Comparison of ENCODE assay signal across 8 cellular contexts in the genomic region with DNA sequence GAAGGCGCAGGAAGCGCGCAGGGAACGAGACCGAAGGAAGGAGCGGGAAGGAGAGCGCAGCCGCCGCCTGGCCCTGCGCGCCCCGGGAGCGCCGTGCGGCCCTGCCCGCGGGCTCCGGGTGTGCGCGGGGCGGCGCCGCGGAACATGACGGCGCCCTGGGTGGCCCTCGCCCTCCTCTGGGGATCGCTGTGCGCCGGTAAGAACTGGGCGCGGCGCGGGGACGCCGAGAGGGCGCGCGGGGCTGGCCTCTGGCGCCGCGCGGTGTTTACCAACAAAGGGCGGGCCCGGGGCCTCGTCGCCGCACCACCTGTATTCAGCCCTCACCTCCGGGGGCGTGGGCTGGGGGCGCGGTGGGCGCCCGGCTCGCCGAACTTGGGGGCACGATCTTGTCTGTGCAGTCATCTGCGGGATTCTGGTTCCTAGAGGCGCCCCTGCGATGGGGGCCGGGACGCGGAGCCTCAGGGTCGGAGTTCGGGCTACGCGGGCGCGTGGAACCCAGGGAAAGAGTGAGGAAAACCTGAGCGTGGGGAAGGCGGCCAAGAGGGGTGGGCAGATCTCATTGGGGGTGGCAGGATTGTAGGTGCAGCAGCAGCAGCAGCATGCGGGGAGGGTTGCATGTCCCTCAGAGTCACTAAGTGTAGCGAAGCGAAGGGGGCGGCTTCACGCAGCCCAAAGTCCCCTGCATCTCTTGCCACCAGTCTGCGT. TPM values are rescaled to one million over a fixed set of nuclear protein-coding genes. Genes with fewer than 3 reads are reported as not detected.
DNase-seq lines count a peak whose midpoint lies in the region; ATAC-seq and TF ChIP-seq lines count a peak whose summit lies in the region.

No MANE protein-coding gene starts in this region.

- DNase-seq in NCI-H1105 treated with DMSO at 0.1 percent for 48 hours (lab: John Stamatoyannopoulos, UW) (peak; percentile 17), NCI-H1105 (lab: John Stamatoyannopoulos, UW) (no peak), H9 (no peak), NCI-H345 (lab: John Stamatoyannopoulos, UW) (peak; percentile 42), left ventricle myocardium superior (peak; percentile 67), psoas muscle (peak; percentile 39 to 70)
- DNase-seq in activated naive CD8-positive, alpha-beta T cell treated with anti-CD3 and anti-CD28 coated beads, Interleukin-2, amount 10 ng/mL, durations not matched to agents 7 days and 5 days, result peak; percentile 67

- H4K5ac ChIP-seq in H9 (ENCODE audit: insufficient read length, low read depth, low read length), result peak overlapping the region; percentile 47

- WGBS in H9 (ENCODE audit: extremely low coverage, insufficient read length, low lambda C conversion rate), result no CpG with 5 or more reads among the region's 77 CpGs
- 0 to 1% (median 0%) methylated on average over 21 to 77 of the region's 77 CpGs for WGBS in psoas muscle, 3 donors

- no peak overlapping the region for H2AFZ ChIP-seq in H9 (ENCODE audit: low read length)

- H3K4me3 ChIP-seq in psoas muscle, result peak overlapping the region; percentile 95

- peak overlapping the region; percentile 5 for H3K4ac ChIP-seq in H9 (ENCODE audit: low read depth, low read length)

- no peak overlapping the region for H2BK20ac ChIP-seq in H9 (ENCODE audit: low read depth, low read length, poor library complexity, severe bottlenecking)

- no peaks in the 10 kb centered on the region for H3K36me3 ChIP-seq in psoas muscle (ENCODE audit: insufficient read depth in 1 of 2, low read depth in 1 of 2)

- H3K4me3 Mint-ChIP-seq in H9, result peak overlapping the region; percentile 97 to 100
- H3K4me3 Mint-ChIP-seq in activated naive CD8-positive, alpha-beta T cell treated with anti-CD3 and anti-CD28 coated beads, Interleukin-2, amount 10 ng/mL, durations not matched to agents 7 days and 5 days, result peak overlapping the region; percentile 98

- no peak overlapping the region for H2BK12ac ChIP-seq in H9 (ENCODE audit: insufficient read length, low read depth, low read length)

- H3K23me2 ChIP-seq in H9 (ENCODE audit: insufficient read length, low read depth, low read length, poor library complexity, severe bottlenecking), result peaks cover 11% of the 10 kb centered on the region

- peaks cover 37 to 44% of the 10 kb centered on the region in 2 experiments for H3K4me1 Mint-ChIP-seq in H9
- peaks cover 9% of the 10 kb centered on the region for H3K4me1 Mint-ChIP-seq in activated naive CD8-positive, alpha-beta T cell treated with anti-CD3 and anti-CD28 coated beads, Interleukin-2, amount 10 ng/mL, durations not matched to agents 7 days and 5 days

- H3K79me2 ChIP-seq in H9 (ENCODE audit: insufficient read depth, low read length), result peaks cover 33% of the 10 kb centered on the region; the same call in 1 of the 2 replicates

- peak overlapping the region; percentile 84 for H3K4me2 ChIP-seq in H9 (ENCODE audit: insufficient read depth, insufficient read length, low read length)

- H3T11ph ChIP-seq in H9 (ENCODE audit: low read length), result no peak overlapping the region

- peaks cover 9% of the 10 kb centered on the region for H3K27me3 Mint-ChIP-seq in H9 (ENCODE audit: low read depth)
- H3K27me3 Mint-ChIP-seq in activated naive CD8-positive, alpha-beta T cell treated with anti-CD3 and anti-CD28 coated beads, Interleukin-2, amount 10 ng/mL, durations not matched to agents 7 days and 5 days, result peaks cover 5% of the 10 kb centered on the region

- no peaks in the 10 kb centered on the region for H3K27me3 ChIP-seq in H9 (ENCODE audit: insufficient read depth, low read length)
- H3K27me3 ChIP-seq in psoas muscle (ENCODE audit: insufficient read depth in 3 of 3, low read length in 2 of 3), result no peaks in the 10 kb centered on the region

- H3K27ac ChIP-seq in H9 (ENCODE audit: insufficient read length, low read depth, low read length) (no peak overlapping the region), psoas muscle (peak overlapping the region; percentile 96)

- H2BK15ac ChIP-seq in H9 (ENCODE audit: low read depth, low read length), result no peak overlapping the region

- no peak overlapping the region for H3K56ac ChIP-seq in H9 (ENCODE audit: insufficient read length, low read depth, low read length)

- no peak overlapping the region for H2BK5ac ChIP-seq in H9 (ENCODE audit: insufficient read length, low read length)

- H3K9me3 ChIP-seq in H9 (ENCODE audit: control insufficient read depth, low read depth, low read length), result no peaks in the 10 kb centered on the region
- no peaks in the 10 kb centered on the region for H3K9me3 ChIP-seq in psoas muscle

- peak overlapping the region; percentile 85 for H3K9ac ChIP-seq in H9 (ENCODE audit: extremely low read depth, insufficient read length, low read length)

- H3K14ac ChIP-seq in H9 (ENCODE audit: insufficient read depth, low read length), result peak overlapping the region; percentile 82

- peaks cover 4 to 7% (median 6%) of the 10 kb centered on the region in 3 experiments; a peak in 6 of 7 replicates for H3K36me3 Mint-ChIP-seq in H9 (ENCODE audit: insufficient read depth in 1 of 3, low read depth in 3 of 3)
- H3K36me3 Mint-ChIP-seq in activated naive CD8-positive, alpha-beta T cell treated with anti-CD3 and anti-CD28 coated beads, Interleukin-2, amount 10 ng/mL, durations not matched to agents 7 days and 5 days, result peaks cover 1% of the 10 kb centered on the region

- no peak overlapping the region for H2AK5ac ChIP-seq in H9 (ENCODE audit: insufficient read length, low read length)

- peaks cover 2% of the 10 kb centered on the region for H4K20me1 ChIP-seq in H9 (ENCODE audit: control insufficient read depth, insufficient read depth, insufficient read length)

- ATAC-seq in activated naive CD8-positive, alpha-beta T cell treated with anti-CD3 and anti-CD28 coated beads, Interleukin-2, amount 10 ng/mL, durations not matched to agents 7 days and 5 days (ENCODE audit: low read depth), result peak; percentile 70
- ATAC-seq in left ventricle myocardium superior (peak; percentile 49), psoas muscle (peak; percentile 15 to 64 (median 41)), GM18870 (IDR thresholded peaks at IDR 0.05; ENCODE audit: unreplicated experiment) (no peak)

- peaks cover 3% of the 10 kb centered on the region for H3K79me1 ChIP-seq in H9 (ENCODE audit: insufficient read depth, low read depth, low read length, poor library complexity, severe bottlenecking)

- H3K27ac Mint-ChIP-seq in H9, result peak overlapping the region; percentile 98 to 100 (median 99)
- H3K27ac Mint-ChIP-seq in activated naive CD8-positive, alpha-beta T cell treated with anti-CD3 and anti-CD28 coated beads, Interleukin-2, amount 10 ng/mL, durations not matched to agents 7 days and 5 days, result peak overlapping the region; percentile 88

- peaks cover 5% of the 10 kb centered on the region in 2 experiments; a peak in 4 of 5 replicates for H3K9me3 Mint-ChIP-seq in H9
- peaks cover 11% of the 10 kb centered on the region for H3K9me3 Mint-ChIP-seq in activated naive CD8-positive, alpha-beta T cell treated with anti-CD3 and anti-CD28 coated beads, Interleukin-2, amount 10 ng/mL, durations not matched to agents 7 days and 5 days

- intact Hi-C loops in left ventricle myocardium superior (cut with micrococcal nuclease) (no loop called here), psoas muscle (cut with DNase I) (loop anchor here in 1 of 2 donors (10.0 kb wide), 1 partner anchor 320 kb away; a partner anchor contains a TSS)

- POLR2A ChIA-PET in activated naive CD8-positive, alpha-beta T cell treated with anti-CD3 and anti-CD28 coated beads, Interleukin-2, amount 10 ng/mL, durations not matched to agents 7 days and 5 days (lab: Charles Lee), result interaction anchor here (1.5 to 2.3 kb wide), 2 partner anchors 108 to 289 kb away, joined by 8 to 9 read pairs; a partner anchor contains a TSS

- H4K91ac ChIP-seq in H9 (ENCODE audit: insufficient read length, low read depth, low read length), result peak overlapping the region; percentile 73

- TF ChIP-seq CTCF in H9 (conservative IDR thresholded peaks at IDR 0.05) (no peak), psoas muscle (IDR thresholded peaks at IDR 0.05) (no peak)

- no peak overlapping the region for H2BK120ac ChIP-seq in H9 (ENCODE audit: low read depth, low read length, poor library complexity, severe bottlenecking)

- H3K18ac ChIP-seq in H9 (ENCODE audit: insufficient read length, low read depth, low read length), result peak overlapping the region; percentile 68

- H3K4me1 ChIP-seq in H9 (ENCODE audit: insufficient read depth, low read length), result peaks cover 12% of the 10 kb centered on the region
- H3K4me1 ChIP-seq in psoas muscle, result peaks cover 40% of the 10 kb centered on the region

- no peak overlapping the region for H4K8ac ChIP-seq in H9 (replicated peaks; ENCODE audit: insufficient read length, low read depth, low read length)

- no peak overlapping the region for H3K23ac ChIP-seq in H9 (ENCODE audit: insufficient read length, low read depth, low read length)

RNA-seq across cellular contexts. Expression of a gene that starts 0.6 kb away (rescaled TPM):
- total RNA-seq in H9 (2021) (99.9 and 105 TPM in 2 replicates), left ventricle myocardium superior (4.7 TPM), psoas muscle (10 to 100 TPM in 1 of 4 donors, 1 to 10 TPM in 3; 3.4 to 11.9 (median 6.9) TPM)
- 1 to 10 TPM; 7.6 to 8.0 TPM for total RNA-seq in activated naive CD8-positive, alpha-beta T cell treated with anti-CD3 and anti-CD28 coated beads, Interleukin-2, amount 10 ng/mL, durations not matched to agents 7 days and 5 days
- 1 to 10 TPM in 1 of 3 donors, under 1 TPM in 2; 0.59 to 1.6 (median 0.94) TPM for polyA plus RNA-seq in psoas muscle

RNA-seq across cellular contexts. Expression of a gene that starts 41.8 kb away (rescaled TPM):
- total RNA-seq in H9 (2021), result 14.1 and 15.0 TPM in 2 replicates
- 10 to 100 TPM; 21.9 to 22.8 TPM for total RNA-seq in activated naive CD8-positive, alpha-beta T cell treated with anti-CD3 and anti-CD28 coated beads, Interleukin-2, amount 10 ng/mL, durations not matched to agents 7 days and 5 days
- 27.0 TPM for total RNA-seq in left ventricle myocardium superior
- total RNA-seq in psoas muscle, result 10 to 100 TPM in 1 of 4 donors, 1 to 10 TPM in 3; 2.9 to 14.5 (median 6.1) TPM
- polyA plus RNA-seq in psoas muscle, result 1 to 10 TPM; 3.2 to 5.4 (median 3.3) TPM

Comparison
In these comparisons a context has a peak if more than half of its experiments do, and no peak if none do; other contexts are left out.
1. DNase-seq: peak in NCI-H1105 treated with DMSO at 0.1 percent for 48 hours (single experiment), NCI-H345 (single experiment), activated naive CD8-positive, alpha-beta T cell treated with anti-CD3 and anti-CD28 coated beads, Interleukin-2, amount 10 ng/mL, durations not matched to agents 7 days and 5 days (single experiment), left ventricle myocardium superior (single experiment) and psoas muscle (2 of 2); none in NCI-H1105 (single experiment) and H9 (single experiment).